ENCODE assay signal across 8 cellular contexts in the genomic region with DNA sequence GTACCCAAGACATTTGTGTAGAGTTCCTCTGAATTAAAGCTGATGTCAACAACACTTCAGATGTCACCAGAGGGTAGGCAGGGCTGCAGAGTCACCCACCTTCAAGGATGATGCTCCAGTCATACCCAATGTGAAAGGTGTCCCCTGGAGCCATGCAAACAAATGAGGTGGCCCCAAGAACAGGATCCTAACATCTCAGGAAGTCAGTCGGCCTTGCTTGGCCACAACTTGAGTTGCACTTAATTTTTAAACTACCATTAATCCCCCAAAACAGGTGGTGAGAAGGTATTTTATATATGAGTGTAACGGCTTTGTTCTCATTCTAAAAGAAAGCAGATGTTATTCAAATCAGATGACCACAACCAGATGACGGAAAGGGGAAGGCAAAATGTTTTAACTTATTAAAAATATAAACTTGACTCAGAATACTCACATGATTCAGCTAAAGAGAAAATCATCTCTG. TPM values are rescaled to one million over a fixed set of nuclear protein-coding genes. Genes with fewer than 3 reads are reported as not detected.
DNase-seq lines count a peak whose midpoint lies in the region; ATAC-seq, FAIRE-seq and TF ChIP-seq lines count a peak whose summit lies in the region.

No MANE protein-coding gene starts in this region.

- H3K4me1 Mint-ChIP-seq in MCF 10A (ENCODE audit: insufficient read depth, unreplicated experiment): peaks cover 12% of the 10 kb centered on the region

- H3K79me2 ChIP-seq in GM12878 (ENCODE audit: control insufficient read depth, insufficient read depth, low read length) (no peaks in the 10 kb centered on the region), mammary epithelial cell (ENCODE audit: insufficient read depth, low read length) (no peaks in the 10 kb centered on the region)

- whole genome bisulfite sequencing in GM12878 (ENCODE audit: insufficient coverage, insufficient replicate concordance, low lambda C conversion rate, missing lambda C conversion rate): 2% methylated on average over 3 of the region's 3 CpGs
- 92% methylated on average over 3 of the region's 3 CpGs for WGBS in mammary epithelial cell (ENCODE audit: low coverage, missing lambda C conversion rate)

- SMC1A ChIA-PET in GM12878 (lab: Charles Lee; ENCODE audit: uncharacterized antibody, unreplicated experiment): interaction anchor here (0.7 to 10.2 kb wide), 10 partner anchors 9 to 74 kb away, joined by 3 to 136 read pairs (median 4); no protein-coding TSS in a partner anchor

- H3K27me3 Mint-ChIP-seq in MCF 10A (ENCODE audit: insufficient read depth, unreplicated experiment): no peaks in the 10 kb centered on the region

- no peaks in the 10 kb centered on the region for H3K36me3 Mint-ChIP-seq in MCF 10A (ENCODE audit: insufficient read depth, unreplicated experiment)

- no peak overlapping the region for H3K9ac ChIP-seq in GM12878 (ENCODE audit: control insufficient read depth, insufficient read depth, low read length)
- no peak overlapping the region for H3K9ac ChIP-seq in mammary epithelial cell (ENCODE audit: insufficient read depth, low read length)

- peak overlapping the region; percentile 86 for H3K27ac ChIP-seq in GM12878 (ENCODE audit: control insufficient read depth, insufficient read depth)
- H3K27ac ChIP-seq in mammary epithelial cell (ENCODE audit: insufficient read depth, low read depth, low read length): no peak overlapping the region
- no peak overlapping the region for H3K27ac ChIP-seq in breast epithelium

- peaks cover 7% of the 10 kb centered on the region for H3K9me3 Mint-ChIP-seq in MCF 10A (ENCODE audit: unreplicated experiment)

- RAD21 ChIA-PET in GM12878 (lab: Charles Lee; ENCODE audit: unreplicated experiment): interaction anchor here (0.7 to 4.6 kb wide), 9 partner anchors 9 to 49 kb away, joined by 3 to 34 read pairs (median 5); no protein-coding TSS in a partner anchor

- H3K36me3 ChIP-seq in GM12878 (ENCODE audit: control insufficient read depth in 2 of 2, insufficient read depth in 2 of 2, low read length in 1 of 2) (no peaks in the 10 kb centered on the region), mammary epithelial cell (ENCODE audit: insufficient read depth, low read length) (no peaks in the 10 kb centered on the region), breast epithelium (no peaks in the 10 kb centered on the region)

- peak; percentile 93 for DNase-seq in GM12878 (ENCODE audit: low read depth, low spot score)
- DNase-seq in mammary epithelial cell: no peak
- DNase-seq in globus pallidus (ENCODE audit: low spot score): no peak
- no peak for DNase-seq in MCF 10A (ENCODE audit: unreplicated experiment)
- DNase-seq in breast epithelium (ENCODE audit: low spot score in 2 of 2): no peak

- dilution Hi-C loops in mammary epithelial cell (cut with HindIII; ENCODE audit: low sequenced_read_pairs): no loop called here

- intact Hi-C loops in GM12878 (cut with micrococcal nuclease; ENCODE audit: unreplicated experiment): loop anchor here (1.0 to 10.0 kb wide), 3 partner anchors 18 to 342 kb away; no protein-coding TSS in a partner anchor
- intact Hi-C loops in mammary epithelial cell (cut with micrococcal nuclease): no loop called here
- intact Hi-C loops in MCF 10A (cut with micrococcal nuclease): no loop called here
- intact Hi-C loops in breast epithelium (cut with DNase I; ENCODE audit: low total_unique reads): no loop called here

- H3K27me3 ChIP-seq in GM12878 (replicated peaks in 1 of 2; ENCODE audit: control insufficient read depth in 2 of 2, insufficient read depth in 2 of 2, low read length in 1 of 2): no peaks in the 10 kb centered on the region
- no peaks in the 10 kb centered on the region for H3K27me3 ChIP-seq in mammary epithelial cell (ENCODE audit: insufficient read depth, low read length)
- no peaks in the 10 kb centered on the region for H3K27me3 ChIP-seq in breast epithelium

- H2AFZ ChIP-seq in GM12878 (ENCODE audit: control insufficient read depth, low read depth, low read length) (no peak overlapping the region), mammary epithelial cell (ENCODE audit: low read depth, low read length) (no peak overlapping the region)

- H3K4me3 Mint-ChIP-seq in MCF 10A (ENCODE audit: unreplicated experiment): no peak overlapping the region

- no peak overlapping the region for H3K27ac Mint-ChIP-seq in MCF 10A (ENCODE audit: low read depth, unreplicated experiment)

- H3K4me3 ChIP-seq in GM12878 (no peak overlapping the region), mammary epithelial cell (replicated peaks in 1 of 3; ENCODE audit: insufficient read depth in 1 of 3, low read depth in 2 of 3, low read length in 3 of 3) (no peak overlapping the region), breast epithelium (no peak overlapping the region)

- CTCF ChIA-PET in GM12878 (lab: Yijun Ruan, JAX) (interaction anchor here (0.6 to 3.8 kb wide), 6 partner anchors 9 to 67 kb away, joined by 3 to 20 read pairs (median 3); no protein-coding TSS in a partner anchor), mammary epithelial cell (lab: Charles Lee; ENCODE audit: low non-redundant PET) (no interaction called here), MCF 10A (lab: Yijun Ruan, JAX) (interaction anchor here (0.7 to 1.4 kb wide), 3 partner anchors 9 to 1310 kb away, joined by 3 read pairs; no protein-coding TSS in a partner anchor)

- in situ Hi-C loops in GM12878 (cut with MboI) (no loop called here), mammary epithelial cell (cut with MboI; ENCODE audit: low sequenced_read_pairs in 2 of 2) (no loop called here)

- peak; percentile 60 for ATAC-seq in GM18502 (IDR thresholded peaks at IDR 0.05; ENCODE audit: poor library complexity, unreplicated experiment)
- peak; percentile 52 for ATAC-seq in GM21390 (IDR thresholded peaks at IDR 0.05; ENCODE audit: unreplicated experiment)
- peak; percentile 57 for ATAC-seq in HG03460 (IDR thresholded peaks at IDR 0.05; ENCODE audit: unreplicated experiment)
- peak; percentile 67 for ATAC-seq in GM12878

- FAIRE-seq in GM12878 (lab: Jason Lieb, UNC): peak; percentile 91

- no peak for TF ChIP-seq POLR2A in GM12878 (IDR thresholded peaks at IDR 0.05; ENCODE audit: low read depth, low read length)
- no peak for TF ChIP-seq POLR2A in breast epithelium (IDR thresholded peaks at IDR 0.05)

- TF ChIP-seq CTCF in GM12878 (IDR thresholded peaks at IDR 0.05 in 2 of 3, conservative IDR thresholded peaks at IDR 0.05 in 1 of 3; ENCODE audit: control insufficient read depth in 2 of 3, extremely low read depth in 1 of 3, insufficient read depth in 1 of 3, low read depth in 3 of 3, low read length in 3 of 3) (no peak), mammary epithelial cell (conservative IDR thresholded peaks at IDR 0.05 in 1 of 2, IDR thresholded peaks at IDR 0.05 in 1 of 2; ENCODE audit: extremely low read depth in 1 of 2, insufficient read depth in 1 of 2, low read depth in 1 of 2, low read length in 2 of 2) (no peak), MCF 10A (IDR thresholded peaks at IDR 0.05; ENCODE audit: unreplicated experiment) (no peak), breast epithelium (IDR thresholded peaks at IDR 0.05) (no peak)

- TF ChIP-seq EP300 in GM12878 (IDR thresholded peaks at IDR 0.05; ENCODE audit: borderline replicate concordance in 1 of 2, control insufficient read depth in 1 of 2, low read depth in 2 of 2, low read length in 2 of 2): peak; percentile 91 to 98

- POLR2A ChIA-PET in GM12878 (lab: Charles Lee) (interaction anchor here (0.6 to 9.9 kb wide), 7 partner anchors 9 to 49 kb away, joined by 3 to 126 read pairs (median 10); partner anchors contain the start of gene SERPINB9), MCF 10A (lab: Yijun Ruan, JAX) (interaction anchor here (0.6 kb wide), 1 partner anchor 89 kb away, joined by 3 read pairs; no protein-coding TSS in a partner anchor)

- H3K4me1 ChIP-seq in GM12878 (ENCODE audit: control insufficient read depth, insufficient read depth, low read length) (peaks cover 67% of the 10 kb centered on the region), mammary epithelial cell (ENCODE audit: insufficient read depth, low read length) (peaks cover 7% of the 10 kb centered on the region), breast epithelium (no peaks in the 10 kb centered on the region)

- no peak for TF ChIP-seq RAD21 in GM12878 (IDR thresholded peaks at IDR 0.05; ENCODE audit: insufficient read depth, low read depth, low read length)

- H3K4me2 ChIP-seq in GM12878 (ENCODE audit: control insufficient read depth, insufficient read depth) (peak overlapping the region; percentile 52; the same call in 1 of the 2 replicates), mammary epithelial cell (ENCODE audit: insufficient read depth, low read depth, low read length) (no peak overlapping the region)

- BruUV-seq in GM12878 (replicated peaks; lab: Mats Ljungman, UMichigan) (no TSS peak), mammary epithelial cell (replicated peaks; lab: Mats Ljungman, UMichigan) (no TSS peak), MCF 10A (replicated peaks; lab: Mats Ljungman, UMichigan) (no TSS peak)

- no peaks in the 10 kb centered on the region; the same call in 2 of the 3 replicates for H3K9me3 ChIP-seq in GM12878 (replicated peaks; ENCODE audit: control insufficient read depth, insufficient read depth, low read length)
- H3K9me3 ChIP-seq in mammary epithelial cell (replicated peaks; ENCODE audit: insufficient read depth, low read length): no peaks in the 10 kb centered on the region
- no peaks in the 10 kb centered on the region for H3K9me3 ChIP-seq in breast epithelium

- H4K20me1 ChIP-seq in GM12878 (ENCODE audit: control insufficient read depth, insufficient read depth) (no peaks in the 10 kb centered on the region), mammary epithelial cell (ENCODE audit: insufficient read depth, low read length) (no peaks in the 10 kb centered on the region)

RNA-seq across cellular contexts. Expression of gene SERPINB1, which starts 21.1 kb away (rescaled TPM):
- 0.67 and 1.0 TPM in 2 replicates for total RNA-seq in GM12878 (2013; cell fraction: nucleolus; rRNA removed)
- 0.45 and 0.65 TPM in 2 replicates for total RNA-seq in GM12878 (2014; rRNA removed)
- total RNA-seq in GM12878 (2014; rRNA removed; fragmentation: Illumina TruSeq; extraction: Trizol): 0.67 and 0.88 TPM in 2 replicates
- 1.6 TPM in 2 replicates for total RNA-seq in GM12878 (2021)
- polyA plus RNA-seq in GM12878 (2011; ENCODE audit: low read depth): 0.76 TPM
- polyA plus RNA-seq in GM12878 (2011; rRNA removed): 2.4 and 3.5 TPM in 2 replicates
- polyA plus RNA-seq in GM12878 (2011; cell fraction: cytosol; rRNA removed): 0.88 and 0.99 TPM in 2 replicates
- 0.90 and 1.3 TPM in 2 replicates for polyA plus RNA-seq in GM12878 (2011; cell fraction: nucleus; rRNA removed)
- polyA plus RNA-seq in GM12878 (2012): 1.3 and 2.3 TPM in 2 replicates
- 1.1 and 3.2 TPM in 2 replicates for polyA plus RNA-seq in GM12878 (2014; fragmentation: Illumina TruSeq; extraction: Trizol)
- polyA plus RNA-seq in GM12878 (2014; fragmentation: Nextera tagmentation; extraction: Ambion mirVana): 1 to 10 TPM in 1 of 2 experiments, under 1 TPM in 1; 0.82 to 1.8 TPM
- polyA plus RNA-seq in GM12878 (2014; rRNA removed): 0.71 and 0.85 TPM in 2 replicates
- polyA plus RNA-seq in GM12878 (2016; fragmentation: Nextera tagmentation; extraction: Ambion mirVana): under 1 TPM; 0.67 to 0.72 TPM
- polyA minus RNA-seq in GM12878 (2011; rRNA and poly(A)+ RNA removed): 1.1 and 1.8 TPM in 2 replicates
- 1.2 and 1.6 TPM in 2 replicates for polyA minus RNA-seq in GM12878 (2011; cell fraction: cytosol; rRNA and poly(A)+ RNA removed)
- polyA minus RNA-seq in GM12878 (2011; cell fraction: nucleus; rRNA and poly(A)+ RNA removed): 0.85 and 1.1 TPM in 2 replicates
- total RNA-seq in mammary epithelial cell: 10 to 100 TPM; 17.0 to 40.0 TPM
- polyA plus RNA-seq in mammary epithelial cell: 91.9 TPM
- polyA minus RNA-seq in mammary epithelial cell: 37.4 TPM
- total RNA-seq in MCF 10A (2022): 20.8 and 28.0 TPM in 2 replicates
- 10 to 100 TPM; 35.1 to 53.6 (median 51.8) TPM for total RNA-seq in breast epithelium

RNA-seq across cellular contexts. Expression of gene SERPINB9, which starts 40.4 kb away (rescaled TPM):
- total RNA-seq in GM12878 (2013; cell fraction: nucleolus; rRNA removed): 63.2 and 66.0 TPM in 2 replicates
- total RNA-seq in GM12878 (2014; rRNA removed) (4.7 and 5.6 TPM in 2 replicates), GM12878 (2014; rRNA removed; fragmentation: Illumina TruSeq; extraction: Trizol) (5.4 and 5.5 TPM in 2 replicates), GM12878 (2021) (5.8 and 6.1 TPM in 2 replicates), mammary epithelial cell (1 to 10 TPM in 1 of 2 donors, under 1 TPM in 1; 0.16 to 1.2 TPM), MCF 10A (2022) (not detected in 2 replicates), breast epithelium (10 to 100 TPM in 2 of 3 donors, 1 to 10 TPM in 1; 8.0 to 12.8 (median 10.8) TPM)
- polyA plus RNA-seq in GM12878 (2011; ENCODE audit: low read depth): 7.8 TPM
- polyA plus RNA-seq in GM12878 (2011; rRNA removed) (133 and 141 TPM in 2 replicates), GM12878 (2014; fragmentation: Illumina TruSeq; extraction: Trizol) (6.7 and 7.3 TPM in 2 replicates), GM12878 (2014; fragmentation: Nextera tagmentation; extraction: Ambion mirVana) (1 to 10 TPM; 2.0 to 3.7 TPM), GM12878 (2014; rRNA removed) (3.8 and 5.9 TPM in 2 replicates), GM12878 (2016; fragmentation: Nextera tagmentation; extraction: Ambion mirVana) (1 to 10 TPM; 4.1 to 4.2 TPM), mammary epithelial cell (0.11 TPM)
- polyA plus RNA-seq in GM12878 (2011; cell fraction: cytosol; rRNA removed): 94.6 and 110 TPM in 2 replicates
- 35.5 and 39.0 TPM in 2 replicates for polyA plus RNA-seq in GM12878 (2011; cell fraction: nucleus; rRNA removed)
- polyA plus RNA-seq in GM12878 (2012): 11.4 and 20.4 TPM in 2 replicates
- polyA minus RNA-seq in GM12878 (2011; rRNA and poly(A)+ RNA removed): 135 and 152 TPM in 2 replicates
- polyA minus RNA-seq in GM12878 (2011; cell fraction: cytosol; rRNA and poly(A)+ RNA removed): 57.1 and 64.0 TPM in 2 replicates
- polyA minus RNA-seq in GM12878 (2011; cell fraction: nucleus; rRNA and poly(A)+ RNA removed): 21.2 and 30.0 TPM in 2 replicates
- polyA minus RNA-seq in mammary epithelial cell: not detected
